8 cellular contexts compared by ENCODE assay signal in the genomic region with DNA sequence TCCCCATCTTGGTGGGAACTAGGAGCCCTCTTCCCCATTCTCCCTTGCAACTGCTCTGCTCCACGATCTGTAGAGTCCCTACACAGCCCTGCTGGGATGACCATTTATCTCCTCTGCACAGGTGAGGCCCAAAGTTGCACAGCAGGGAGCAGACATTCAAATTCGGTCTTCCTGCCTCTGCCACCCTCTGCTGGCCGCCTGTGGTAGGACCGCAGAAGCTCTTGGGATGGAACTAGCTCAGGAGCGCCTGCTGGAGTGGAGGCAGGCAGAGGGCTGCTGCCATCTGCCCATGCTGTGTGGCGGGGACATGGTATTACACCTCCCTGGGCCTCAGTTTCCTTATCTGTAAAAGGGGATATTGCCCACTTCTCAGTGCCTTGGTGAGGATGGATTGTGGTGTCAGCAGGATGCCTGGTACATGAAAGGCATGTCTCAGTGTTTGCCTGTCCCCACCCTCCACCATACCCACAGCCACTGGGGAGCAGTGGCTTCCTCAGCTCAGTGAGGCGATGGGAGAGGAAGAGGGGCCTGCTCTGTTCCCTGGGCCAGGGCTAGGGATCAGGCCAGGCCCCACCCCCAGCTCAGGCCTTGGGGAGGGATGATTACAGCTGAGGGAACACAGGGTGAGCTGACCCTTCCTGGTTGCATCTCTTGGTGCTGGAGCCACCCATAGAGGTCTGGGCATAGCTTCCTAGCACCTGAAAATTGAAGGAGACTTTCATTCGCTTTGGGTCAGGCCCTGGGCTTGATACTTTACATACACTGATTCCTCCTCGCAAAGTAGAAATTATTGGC. TPM values are rescaled to one million over a fixed set of nuclear protein-coding genes. Genes with fewer than 3 reads are reported as not detected.
DNase-seq lines count a peak whose midpoint lies in the region; ATAC-seq, FAIRE-seq and TF ChIP-seq lines count a peak whose summit lies in the region.

No MANE protein-coding gene starts in this region.

- H3K4me1 ChIP-seq in HepG2 (ENCODE audit: insufficient read depth, low read length) = peaks cover 38% of the 10 kb centered on the region

- no peaks in the 10 kb centered on the region for H3K27me3 Mint-ChIP-seq in activated CD4-positive, alpha-beta T cell treated with anti-CD3 and anti-CD28 coated beads, Interleukin-2, amount 10 ng/mL, durations not matched to agents 24 days and 14 days
- H3K27me3 Mint-ChIP-seq in chondrocyte (ENCODE audit: low read depth) = no peaks in the 10 kb centered on the region

- H2AFZ ChIP-seq in HepG2 (ENCODE audit: low read length) = no peak overlapping the region

- H3K4me2 ChIP-seq in HepG2 (ENCODE audit: low read depth, low read length) = no peak overlapping the region

- H3K4me3 ChIP-seq in AG09309 (ENCODE audit: control insufficient read depth, low read depth, low read length) (no peak overlapping the region), HepG2 (replicated peaks in 1 of 3; ENCODE audit: insufficient read depth in 1 of 3, low read depth in 2 of 3, low read length in 3 of 3) (no peak overlapping the region)

- H3K4me1 Mint-ChIP-seq in activated CD4-positive, alpha-beta T cell treated with anti-CD3 and anti-CD28 coated beads, Interleukin-2, amount 10 ng/mL, durations not matched to agents 24 days and 14 days = peaks cover 5% of the 10 kb centered on the region
- no peaks in the 10 kb centered on the region for H3K4me1 Mint-ChIP-seq in chondrocyte (ENCODE audit: low read depth)

- H3K4me3 Mint-ChIP-seq in activated CD4-positive, alpha-beta T cell treated with anti-CD3 and anti-CD28 coated beads, Interleukin-2, amount 10 ng/mL, durations not matched to agents 24 days and 14 days = no peak overlapping the region
- H3K4me3 Mint-ChIP-seq in chondrocyte (ENCODE audit: unreplicated experiment) = no peak overlapping the region

- H3K36me3 ChIP-seq in HepG2 (replicated peaks in 1 of 2; ENCODE audit: control insufficient read depth in 1 of 2, insufficient read depth in 2 of 2, low read length in 2 of 2) = no peaks in the 10 kb centered on the region

- no peak overlapping the region for H3K27ac ChIP-seq in HepG2 (ENCODE audit: extremely low read length, insufficient read depth, low read length)

- CTCF ChIA-PET in HepG2 (lab: Yijun Ruan, JAX; ENCODE audit: low intra/inter-chr PET ratio, low total read pairs) = interaction anchor here (0.8 to 4.2 kb wide), 7 partner anchors 18 to 281 kb away, joined by 3 to 85 read pairs (median 3); a partner anchor contains a TSS

- TF ChIP-seq EP300 in HepG2 (IDR thresholded peaks at IDR 0.05; ENCODE audit: low read depth in 2 of 2, low read length in 2 of 2) (no peak), HepG2 (CRISPR knock-in tag; IDR thresholded peaks at IDR 0.05; ENCODE audit: borderline replicate concordance) (no peak)

- POLR2A ChIA-PET in HepG2 (lab: Yijun Ruan, JAX) = interaction anchor here (0.6 to 1.9 kb wide), 4 partner anchors 9 to 60 kb away, joined by 3 to 16 read pairs (median 7); a partner anchor contains a TSS

- ATAC-seq in GM18868 (IDR thresholded peaks at IDR 0.05; ENCODE audit: unreplicated experiment) (peak; percentile 88), HG03196 (IDR thresholded peaks at IDR 0.05; ENCODE audit: unreplicated experiment) (peak; percentile 58), HepG2 (peak; percentile 62)

- peak; percentile 94 for TF ChIP-seq RAD21 in HepG2 (CRISPR knock-in tag; IDR thresholded peaks at IDR 0.05)

- no peaks in the 10 kb centered on the region for H3K9me3 ChIP-seq in HepG2 (ENCODE audit: low read length)

- H3K27me3 ChIP-seq in HepG2 (ENCODE audit: control insufficient read depth in 1 of 2, insufficient read depth in 2 of 2, low read length in 2 of 2) = no peaks in the 10 kb centered on the region; a peak in 1 of 5 replicates

- no peak for TF ChIP-seq POLR2A in HepG2 (IDR thresholded peaks at IDR 0.05; ENCODE audit: insufficient read depth in 1 of 2, low read depth in 2 of 2, low read length in 2 of 2)

- H3K9ac ChIP-seq in HepG2 (ENCODE audit: insufficient read depth, low read depth, low read length) = no peak overlapping the region

- intact Hi-C loops in activated CD4-positive, alpha-beta T cell treated with anti-CD3 and anti-CD28 coated beads, Interleukin-2, amount 10 ng/mL, durations not matched to agents 24 days and 14 days (cut with micrococcal nuclease) = loop anchor here (1.0 to 5.0 kb wide), 4 partner anchors 44 to 357 kb away; no protein-coding TSS in a partner anchor
- intact Hi-C loops in HepG2 (cut with micrococcal nuclease; ENCODE audit: unreplicated experiment) = loop anchor here (1.0 to 10.0 kb wide), 2 partner anchors 25 to 287 kb away; a partner anchor contains a TSS

- no peak overlapping the region for H3K27ac Mint-ChIP-seq in activated CD4-positive, alpha-beta T cell treated with anti-CD3 and anti-CD28 coated beads, Interleukin-2, amount 10 ng/mL, durations not matched to agents 24 days and 14 days
- H3K27ac Mint-ChIP-seq in chondrocyte (ENCODE audit: unreplicated experiment) = no peak overlapping the region

- no peaks in the 10 kb centered on the region for H3K36me3 Mint-ChIP-seq in activated CD4-positive, alpha-beta T cell treated with anti-CD3 and anti-CD28 coated beads, Interleukin-2, amount 10 ng/mL, durations not matched to agents 24 days and 14 days (ENCODE audit: low read depth)
- H3K36me3 Mint-ChIP-seq in chondrocyte (ENCODE audit: low read depth) = no peaks in the 10 kb centered on the region

- no peaks in the 10 kb centered on the region for H4K20me1 ChIP-seq in HepG2 (ENCODE audit: insufficient read depth, low read length)

- in situ Hi-C loops in HepG2 (cut with HindIII; ENCODE audit: extremely low pct_ligation_motif_present, low pct_unique_long_range_greater_than_20kb) = loop anchor here (5.0 kb wide), 2 partner anchors 44 to 174 kb away; no protein-coding TSS in a partner anchor

- no peaks in the 10 kb centered on the region for H3K79me2 ChIP-seq in HepG2 (ENCODE audit: insufficient read depth, low read length)

- no peaks in the 10 kb centered on the region for H3K9me3 Mint-ChIP-seq in activated CD4-positive, alpha-beta T cell treated with anti-CD3 and anti-CD28 coated beads, Interleukin-2, amount 10 ng/mL, durations not matched to agents 24 days and 14 days
- H3K9me3 Mint-ChIP-seq in chondrocyte (ENCODE audit: low read depth) = no peaks in the 10 kb centered on the region

- 34% methylated on average over 5 of the region's 9 CpGs for WGBS in HepG2 (ENCODE audit: low lambda C conversion rate)

- TF ChIP-seq CTCF in AG09309 (IDR thresholded peaks at IDR 0.05; ENCODE audit: control insufficient read depth, insufficient read depth, low read depth, low read length, missing control alignments) = peak; percentile 96
- TF ChIP-seq CTCF in chondrocyte (IDR thresholded peaks at IDR 0.05) = peak; percentile 93
- TF ChIP-seq CTCF in HepG2 (CRISPR knock-in tag; IDR thresholded peaks at IDR 0.05) = peak; percentile 97

- no peak for DNase-seq in AG09309 (ENCODE audit: low read depth)
- DNase-seq in NCI-H510A (lab: John Stamatoyannopoulos, UW) = peak; percentile 80
- peak; percentile 94 for DNase-seq in activated CD4-positive, alpha-beta T cell treated with anti-CD3 and anti-CD28 coated beads, Interleukin-2, amount 10 ng/mL, durations not matched to agents 24 days and 14 days
- DNase-seq in chondrocyte (ENCODE audit: low spot score) = peak; percentile 88
- peak; percentile 60 for DNase-seq in HepG2 (ENCODE audit: low spot score)
- peak; percentile 59 to 78 (median 60) for DNase-seq in stimulated activated CD4-positive, alpha-beta T cell treated with anti-CD3 and anti-CD28 coated beads, TNF-alpha, amount 100 ng/mL, for 24 hours (ENCODE audit: low read depth in 3 of 3)

- FAIRE-seq in HepG2 (lab: Jason Lieb, UNC) = peak; percentile 81

- BruUV-seq in HepG2 (replicated peaks; lab: Mats Ljungman, UMichigan) = no TSS peak

RNA-seq across cellular contexts. Expression of a gene that starts 11.3 kb away (rescaled TPM):
- not detected in 2 replicates for total RNA-seq in activated CD4-positive, alpha-beta T cell treated with anti-CD3 and anti-CD28 coated beads, Interleukin-2, amount 10 ng/mL, durations not matched to agents 24 days and 14 days
- not detected in 3 replicates for total RNA-seq in chondrocyte
- not detected in 2 replicates for total RNA-seq in HepG2 (2016; rRNA removed; fragmentation: Illumina TruSeq; extraction: Trizol)
- total RNA-seq in HepG2 (2016; cell fraction: cytosol; rRNA removed; fragmentation: Illumina TruSeq; extraction: Trizol; ENCODE audit: low read depth) = not detected in 2 replicates
- not detected in 2 replicates for total RNA-seq in HepG2 (2016; cell fraction: insoluble cytoplasmic fraction; rRNA removed; fragmentation: Illumina TruSeq; extraction: Trizol)
- not detected in 2 replicates for total RNA-seq in HepG2 (2016; cell fraction: membrane; rRNA removed; fragmentation: Illumina TruSeq; extraction: Trizol)
- total RNA-seq in HepG2 (2016; cell fraction: nucleus; rRNA removed; fragmentation: Illumina TruSeq; extraction: Trizol) = not detected in 2 replicates
- polyA plus RNA-seq in HepG2 (2011; rRNA removed) = not detected in 2 replicates
- not detected in 2 replicates for polyA plus RNA-seq in HepG2 (2011; cell fraction: cytosol; rRNA removed)
- 1.9 TPM in 1 of 2 replicates, not detected in the other for polyA plus RNA-seq in HepG2 (2011; cell fraction: nucleus; rRNA removed)
- not detected in 2 replicates for polyA plus RNA-seq in HepG2 (2012)
- polyA plus RNA-seq in HepG2 (2016; cell fraction: cytosol; fragmentation: Illumina TruSeq; extraction: Trizol; ENCODE audit: low read depth) = not detected in 2 replicates
- polyA plus RNA-seq in HepG2 (2016; cell fraction: insoluble cytoplasmic fraction; fragmentation: Illumina TruSeq; extraction: Trizol; ENCODE audit: low read depth) = not detected in 2 replicates
- not detected in 2 replicates for polyA plus RNA-seq in HepG2 (2016; cell fraction: membrane; fragmentation: Illumina TruSeq; extraction: Trizol; ENCODE audit: low read depth)
- not detected in 2 replicates for polyA plus RNA-seq in HepG2 (2016; cell fraction: nucleus; fragmentation: Illumina TruSeq; extraction: Trizol; ENCODE audit: insufficient read depth, low read depth)
- polyA minus RNA-seq in HepG2 (2011; rRNA and poly(A)+ RNA removed; ENCODE audit: low replicate concordance) = not detected in 2 replicates
- polyA minus RNA-seq in HepG2 (2011; cell fraction: cytosol; rRNA and poly(A)+ RNA removed) = not detected in 2 replicates
- not detected in 2 replicates for polyA minus RNA-seq in HepG2 (2011; cell fraction: nucleus; rRNA and poly(A)+ RNA removed)

RNA-seq across cellular contexts. Expression of a gene that starts 24.6 kb away (rescaled TPM):
- total RNA-seq in activated CD4-positive, alpha-beta T cell treated with anti-CD3 and anti-CD28 coated beads, Interleukin-2, amount 10 ng/mL, durations not matched to agents 24 days and 14 days = 0.30 TPM in 1 of 2 replicates, not detected in the other
- total RNA-seq in chondrocyte = 11.9 to 16.7 TPM (median 13.6 TPM) in 3 replicates
- 0.22 and 0.27 TPM in 2 replicates for total RNA-seq in HepG2 (2016; rRNA removed; fragmentation: Illumina TruSeq; extraction: Trizol)
- total RNA-seq in HepG2 (2016; cell fraction: cytosol; rRNA removed; fragmentation: Illumina TruSeq; extraction: Trizol; ENCODE audit: low read depth) = 0.09 TPM in 1 of 2 replicates, not detected in the other
- total RNA-seq in HepG2 (2016; cell fraction: insoluble cytoplasmic fraction; rRNA removed; fragmentation: Illumina TruSeq; extraction: Trizol) = 0.27 and 0.28 TPM in 2 replicates
- 0.28 and 0.34 TPM in 2 replicates for total RNA-seq in HepG2 (2016; cell fraction: membrane; rRNA removed; fragmentation: Illumina TruSeq; extraction: Trizol)
- total RNA-seq in HepG2 (2016; cell fraction: nucleus; rRNA removed; fragmentation: Illumina TruSeq; extraction: Trizol) = 0.66 and 0.75 TPM in 2 replicates
- 1.2 and 2.1 TPM in 2 replicates for polyA plus RNA-seq in HepG2 (2011; rRNA removed)
- 0.95 and 1.0 TPM in 2 replicates for polyA plus RNA-seq in HepG2 (2011; cell fraction: cytosol; rRNA removed)
- 3.7 and 6.7 TPM in 2 replicates for polyA plus RNA-seq in HepG2 (2011; cell fraction: nucleus; rRNA removed)
- polyA plus RNA-seq in HepG2 (2012) = 0.94 and 2.0 TPM in 2 replicates
- polyA plus RNA-seq in HepG2 (2016; cell fraction: cytosol; fragmentation: Illumina TruSeq; extraction: Trizol; ENCODE audit: low read depth) = 0.19 and 0.23 TPM in 2 replicates
- 0.93 and 1.1 TPM in 2 replicates for polyA plus RNA-seq in HepG2 (2016; cell fraction: insoluble cytoplasmic fraction; fragmentation: Illumina TruSeq; extraction: Trizol; ENCODE audit: low read depth)
- 0.37 and 0.48 TPM in 2 replicates for polyA plus RNA-seq in HepG2 (2016; cell fraction: membrane; fragmentation: Illumina TruSeq; extraction: Trizol; ENCODE audit: low read depth)
- 0.68 and 0.85 TPM in 2 replicates for polyA plus RNA-seq in HepG2 (2016; cell fraction: nucleus; fragmentation: Illumina TruSeq; extraction: Trizol; ENCODE audit: insufficient read depth, low read depth)
- 0.49 and 2.0 TPM in 2 replicates for polyA minus RNA-seq in HepG2 (2011; rRNA and poly(A)+ RNA removed; ENCODE audit: low replicate concordance)
- polyA minus RNA-seq in HepG2 (2011; cell fraction: cytosol; rRNA and poly(A)+ RNA removed) = 0.88 and 0.99 TPM in 2 replicates
- 1.0 and 1.7 TPM in 2 replicates for polyA minus RNA-seq in HepG2 (2011; cell fraction: nucleus; rRNA and poly(A)+ RNA removed)

RNA-seq across cellular contexts. Expression of a gene that starts 36.7 kb away (rescaled TPM):
- 0.07 TPM in 1 of 2 replicates, not detected in the other for total RNA-seq in activated CD4-positive, alpha-beta T cell treated with anti-CD3 and anti-CD28 coated beads, Interleukin-2, amount 10 ng/mL, durations not matched to agents 24 days and 14 days
- not detected in 3 replicates for total RNA-seq in chondrocyte
- total RNA-seq in HepG2 (2016; rRNA removed; fragmentation: Illumina TruSeq; extraction: Trizol) = 3.6 and 7.5 TPM in 2 replicates
- total RNA-seq in HepG2 (2016; cell fraction: cytosol; rRNA removed; fragmentation: Illumina TruSeq; extraction: Trizol; ENCODE audit: low read depth) = 2.3 and 3.1 TPM in 2 replicates
- 3.4 and 8.0 TPM in 2 replicates for total RNA-seq in HepG2 (2016; cell fraction: insoluble cytoplasmic fraction; rRNA removed; fragmentation: Illumina TruSeq; extraction: Trizol)
- 1.8 and 1.9 TPM in 2 replicates for total RNA-seq in HepG2 (2016; cell fraction: membrane; rRNA removed; fragmentation: Illumina TruSeq; extraction: Trizol)
- total RNA-seq in HepG2 (2016; cell fraction: nucleus; rRNA removed; fragmentation: Illumina TruSeq; extraction: Trizol) = 10.5 and 15.0 TPM in 2 replicates
- polyA plus RNA-seq in HepG2 (2011; rRNA removed) = 8.1 and 10.0 TPM in 2 replicates
- polyA plus RNA-seq in HepG2 (2011; cell fraction: cytosol; rRNA removed) = 3.1 and 3.5 TPM in 2 replicates
- 71.3 and 112 TPM in 2 replicates for polyA plus RNA-seq in HepG2 (2011; cell fraction: nucleus; rRNA removed)
- 5.5 and 8.4 TPM in 2 replicates for polyA plus RNA-seq in HepG2 (2012)
- 0.23 and 0.45 TPM in 2 replicates for polyA plus RNA-seq in HepG2 (2016; cell fraction: cytosol; fragmentation: Illumina TruSeq; extraction: Trizol; ENCODE audit: low read depth)
- polyA plus RNA-seq in HepG2 (2016; cell fraction: insoluble cytoplasmic fraction; fragmentation: Illumina TruSeq; extraction: Trizol; ENCODE audit: low read depth) = 3.0 and 3.3 TPM in 2 replicates
- 0.84 and 0.94 TPM in 2 replicates for polyA plus RNA-seq in HepG2 (2016; cell fraction: membrane; fragmentation: Illumina TruSeq; extraction: Trizol; ENCODE audit: low read depth)
- 37.9 and 40.7 TPM in 2 replicates for polyA plus RNA-seq in HepG2 (2016; cell fraction: nucleus; fragmentation: Illumina TruSeq; extraction: Trizol; ENCODE audit: insufficient read depth, low read depth)
- polyA minus RNA-seq in HepG2 (2011; rRNA and poly(A)+ RNA removed; ENCODE audit: low replicate concordance) = 0.16 and 9.9 TPM in 2 replicates
- 3.9 and 4.2 TPM in 2 replicates for polyA minus RNA-seq in HepG2 (2011; cell fraction: cytosol; rRNA and poly(A)+ RNA removed)
- polyA minus RNA-seq in HepG2 (2011; cell fraction: nucleus; rRNA and poly(A)+ RNA removed) = 17.3 and 17.4 TPM in 2 replicates

RNA-seq across cellular contexts. Expression of a gene that starts 57.1 kb away (rescaled TPM):
- total RNA-seq in activated CD4-positive, alpha-beta T cell treated with anti-CD3 and anti-CD28 coated beads, Interleukin-2, amount 10 ng/mL, durations not matched to agents 24 days and 14 days = not detected in 2 replicates
- total RNA-seq in chondrocyte (not detected in 3 replicates), HepG2 (2016; rRNA removed; fragmentation: Illumina TruSeq; extraction: Trizol) (not detected in 2 replicates)
- not detected in 2 replicates for total RNA-seq in HepG2 (2016; cell fraction: cytosol; rRNA removed; fragmentation: Illumina TruSeq; extraction: Trizol; ENCODE audit: low read depth)
- not detected in 2 replicates for total RNA-seq in HepG2 (2016; cell fraction: insoluble cytoplasmic fraction; rRNA removed; fragmentation: Illumina TruSeq; extraction: Trizol)
- not detected in 2 replicates for total RNA-seq in HepG2 (2016; cell fraction: membrane; rRNA removed; fragmentation: Illumina TruSeq; extraction: Trizol)
- total RNA-seq in HepG2 (2016; cell fraction: nucleus; rRNA removed; fragmentation: Illumina TruSeq; extraction: Trizol) = not detected in 2 replicates
- polyA plus RNA-seq in HepG2 (2011; rRNA removed) = not detected in 2 replicates
- polyA plus RNA-seq in HepG2 (2011; cell fraction: cytosol; rRNA removed) = not detected in 2 replicates
- not detected in 2 replicates for polyA plus RNA-seq in HepG2 (2011; cell fraction: nucleus; rRNA removed)
- not detected in 2 replicates for polyA plus RNA-seq in HepG2 (2012)
- not detected in 2 replicates for polyA plus RNA-seq in HepG2 (2016; cell fraction: cytosol; fragmentation: Illumina TruSeq; extraction: Trizol; ENCODE audit: low read depth)
- not detected in 2 replicates for polyA plus RNA-seq in HepG2 (2016; cell fraction: insoluble cytoplasmic fraction; fragmentation: Illumina TruSeq; extraction: Trizol; ENCODE audit: low read depth)
- not detected in 2 replicates for polyA plus RNA-seq in HepG2 (2016; cell fraction: membrane; fragmentation: Illumina TruSeq; extraction: Trizol; ENCODE audit: low read depth)
- not detected in 2 replicates for polyA plus RNA-seq in HepG2 (2016; cell fraction: nucleus; fragmentation: Illumina TruSeq; extraction: Trizol; ENCODE audit: insufficient read depth, low read depth)
- not detected in 2 replicates for polyA minus RNA-seq in HepG2 (2011; rRNA and poly(A)+ RNA removed; ENCODE audit: low replicate concordance)
- polyA minus RNA-seq in HepG2 (2011; cell fraction: cytosol; rRNA and poly(A)+ RNA removed) = not detected in 2 replicates
- not detected in 2 replicates for polyA minus RNA-seq in HepG2 (2011; cell fraction: nucleus; rRNA and poly(A)+ RNA removed)
